ENCODE assay signal across 8 cellular contexts in the genomic region with DNA sequence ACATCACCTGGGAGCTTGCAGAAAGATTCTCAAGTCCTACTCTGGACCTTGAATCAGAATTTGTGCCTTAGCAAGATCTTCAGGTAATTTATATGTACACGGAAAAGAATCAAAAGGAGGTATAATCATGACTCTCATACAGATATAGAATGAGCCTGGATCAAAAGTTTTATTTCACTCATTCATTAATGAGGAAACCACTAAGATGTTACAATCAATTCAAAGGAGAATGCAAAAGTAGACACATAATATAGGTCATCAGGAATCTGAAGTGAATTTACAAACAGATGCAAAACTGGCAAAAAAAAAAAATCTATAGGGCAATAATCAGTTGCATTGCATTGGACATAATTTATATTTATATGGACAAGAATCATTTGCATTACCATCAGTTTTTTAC.
"Had no signal": no experiment of that assay in that cellular context is flagged by ENCODE, and none has a peak within 500 bp of the region (broad histone marks: within the 10 kb centered on the region; RNA-seq: fewer than 3 reads in every experiment).

No MANE protein-coding gene starts in this region.

- ATAC-seq: GM12878 had no signal

- H3K4me3 ChIP-seq: GM12878 had no signal

- DNase-seq: GDM1, GF-D8 had no signal

- FAIRE-seq: G401.6, GM12878, GM12891, GM12892, GM18507, GM19239 had no signal
